In genomic region chr3:98763076-98763475, GRCh38 we compare ENCODE assay signal across 8 cellular contexts. TPM values are rescaled to one million over a fixed set of nuclear protein-coding genes. Genes with fewer than 3 reads are reported as not detected.
DNase-seq lines count a peak whose midpoint lies in the region; ATAC-seq and TF ChIP-seq lines count a peak whose summit lies in the region.

Gene ST3GAL6 (plus strand): TSS chr3:98763340. CDS start chr3:98768441, 5,101 bp downstream.

- no TSS peak for BruUV-seq in OCI-LY7 (replicated peaks; lab: Mats Ljungman, UMichigan)

- H3K9me3 Mint-ChIP-seq in stimulated activated memory B cell treated with anti-CD40 and anti-IgM and Interleukin-4, amounts not matched to agents 10 μg/mL and 1 μg/mL and 100 μg/mL, for 72 hours: no peaks in the 10 kb centered on the region
- no peaks in the 10 kb centered on the region for H3K9me3 Mint-ChIP-seq in activated T-helper 17 cell treated with anti-CD3 and anti-CD28 coated beads, Interleukin-2, amount 50 U/mL, for 72 hours

- H4K20me1 ChIP-seq in OCI-LY7 (ENCODE audit: insufficient read depth, low read length): no peaks in the 10 kb centered on the region

- ATAC-seq in GM19328 (IDR thresholded peaks at IDR 0.05; ENCODE audit: unreplicated experiment) (peak; percentile 54), Right ventricle myocardium inferior (no peak), GM18520 (IDR thresholded peaks at IDR 0.05; ENCODE audit: unreplicated experiment) (no peak), GM21367 (IDR thresholded peaks at IDR 0.05; ENCODE audit: unreplicated experiment) (no peak), GM19463 (IDR thresholded peaks at IDR 0.05; ENCODE audit: unreplicated experiment) (no peak)
- ATAC-seq in stimulated activated memory B cell treated with anti-CD40 and anti-IgM and Interleukin-4, amounts not matched to agents 10 μg/mL and 1 μg/mL and 100 μg/mL, for 72 hours: peak; percentile 27
- no peak for ATAC-seq in activated T-helper 17 cell treated with anti-CD3 and anti-CD28 coated beads, Interleukin-2, amount 50 U/mL, for 72 hours (replicated peaks)

- peak within 1 kb of the TSS; percentile 46 for H3K4me3 ChIP-seq in OCI-LY7 (ENCODE audit: low read depth, low read length, poor library complexity, severe bottlenecking)

- no peaks in the 10 kb centered on the region for H3K36me3 ChIP-seq in OCI-LY7 (ENCODE audit: insufficient read depth, low read length)

- CTCF ChIA-PET in OCI-LY7 (lab: Charles Lee; ENCODE audit: unreplicated experiment): no interaction called here

- peaks cover 10% of the 10 kb centered on the region for H3K27me3 Mint-ChIP-seq in stimulated activated memory B cell treated with anti-CD40 and anti-IgM and Interleukin-4, amounts not matched to agents 10 μg/mL and 1 μg/mL and 100 μg/mL, for 72 hours
- peaks cover 24% of the 10 kb centered on the region for H3K27me3 Mint-ChIP-seq in activated T-helper 17 cell treated with anti-CD3 and anti-CD28 coated beads, Interleukin-2, amount 50 U/mL, for 72 hours

- POLR2A ChIA-PET in OCI-LY7 (lab: Charles Lee): interaction anchor here (0.6 kb wide), 1 partner anchor 34 kb away, joined by 4 read pairs; no protein-coding TSS in a partner anchor

- no peak within 1 kb of the TSS for H3K27ac Mint-ChIP-seq in stimulated activated memory B cell treated with anti-CD40 and anti-IgM and Interleukin-4, amounts not matched to agents 10 μg/mL and 1 μg/mL and 100 μg/mL, for 72 hours
- no peak within 1 kb of the TSS for H3K27ac Mint-ChIP-seq in activated T-helper 17 cell treated with anti-CD3 and anti-CD28 coated beads, Interleukin-2, amount 50 U/mL, for 72 hours

- peaks cover 6% of the 10 kb centered on the region for H3K4me1 Mint-ChIP-seq in stimulated activated memory B cell treated with anti-CD40 and anti-IgM and Interleukin-4, amounts not matched to agents 10 μg/mL and 1 μg/mL and 100 μg/mL, for 72 hours
- H3K4me1 Mint-ChIP-seq in activated T-helper 17 cell treated with anti-CD3 and anti-CD28 coated beads, Interleukin-2, amount 50 U/mL, for 72 hours: no peaks in the 10 kb centered on the region

- intact Hi-C loops in OCI-LY7 (cut with micrococcal nuclease; ENCODE audit: unreplicated experiment) (no loop called here), Right ventricle myocardium inferior (cut with DNase I) (no loop called here)

- no peaks in the 10 kb centered on the region for H3K36me3 Mint-ChIP-seq in stimulated activated memory B cell treated with anti-CD40 and anti-IgM and Interleukin-4, amounts not matched to agents 10 μg/mL and 1 μg/mL and 100 μg/mL, for 72 hours
- no peaks in the 10 kb centered on the region for H3K36me3 Mint-ChIP-seq in activated T-helper 17 cell treated with anti-CD3 and anti-CD28 coated beads, Interleukin-2, amount 50 U/mL, for 72 hours (ENCODE audit: low read depth)

- peak within 1 kb of the TSS; percentile 33 for H3K27ac ChIP-seq in OCI-LY7 (ENCODE audit: low read depth, low read length, poor library complexity, severe bottlenecking)

- no peak within 1 kb of the TSS for H3K4me3 Mint-ChIP-seq in stimulated activated memory B cell treated with anti-CD40 and anti-IgM and Interleukin-4, amounts not matched to agents 10 μg/mL and 1 μg/mL and 100 μg/mL, for 72 hours
- no peak within 1 kb of the TSS for H3K4me3 Mint-ChIP-seq in activated T-helper 17 cell treated with anti-CD3 and anti-CD28 coated beads, Interleukin-2, amount 50 U/mL, for 72 hours

- no peaks in the 10 kb centered on the region for H3K79me2 ChIP-seq in OCI-LY7 (ENCODE audit: insufficient read depth, low read depth, low read length)

- no peaks in the 10 kb centered on the region for H3K9me2 ChIP-seq in OCI-LY7 (ENCODE audit: insufficient read depth, low read length)

- peaks cover 13% of the 10 kb centered on the region for H3K4me1 ChIP-seq in OCI-LY7 (ENCODE audit: insufficient read depth, low read length, poor library complexity, severe bottlenecking)

- H3K9me3 ChIP-seq in OCI-LY7 (ENCODE audit: low read length): no peaks in the 10 kb centered on the region

- no peak within 1 kb of the TSS for H2AFZ ChIP-seq in OCI-LY7 (ENCODE audit: low read length)

- DNase-seq in OCI-LY7 (ENCODE audit: low spot score) (no peak), Right ventricle myocardium inferior (ENCODE audit: missing footprints) (no peak)

- peak within 1 kb of the TSS; percentile 36 for H3K4me2 ChIP-seq in OCI-LY7 (ENCODE audit: low read length)

- TF ChIP-seq CTCF in OCI-LY7 (conservative IDR thresholded peaks at IDR 0.05; ENCODE audit: low read length): no peak

RNA-seq across cellular contexts. Expression of gene ST3GAL6, which starts in this region (rescaled TPM):
- total RNA-seq in OCI-LY7 (2014; rRNA removed; shearing (Covaris generic)): 3.0 and 4.0 TPM in 2 replicates
- total RNA-seq in OCI-LY7 (2022) (0.25 and 1.1 TPM in 2 replicates), Right ventricle myocardium inferior (27.1 TPM)
- total RNA-seq in activated T-helper 17 cell treated with anti-CD3 and anti-CD28 coated beads, Interleukin-2, amount 50 U/mL, for 72 hours: not detected

Comparison
In these comparisons a context has a peak if more than half of its experiments do, and no peak if none do; other contexts are left out.
1. ATAC-seq: peak in GM19328 (single experiment) and stimulated activated memory B cell treated with anti-CD40 and anti-IgM and Interleukin-4, amounts not matched to agents 10 μg/mL and 1 μg/mL and 100 μg/mL, for 72 hours (single experiment); none in Right ventricle myocardium inferior (single experiment), activated T-helper 17 cell treated with anti-CD3 and anti-CD28 coated beads, Interleukin-2, amount 50 U/mL, for 72 hours (single experiment), GM18520 (single experiment), GM21367 (single experiment) and GM19463 (single experiment).